In genomic region chrX:106177982-106178321, GRCh38 we compare ENCODE assay signal across 28 cellular contexts. TPM values are rescaled to one million over a fixed set of nuclear protein-coding genes. Genes with fewer than 3 reads are reported as not detected.
DNase-seq lines count a peak whose midpoint lies in the region; ATAC-seq and TF ChIP-seq lines count a peak whose summit lies in the region.
"Had no signal": no experiment of that assay in that cellular context is flagged by ENCODE, and none has a peak within 500 bp of the region (broad histone marks: within the 10 kb centered on the region; RNA-seq: fewer than 3 reads in every experiment).

No MANE protein-coding gene starts in this region.

- no peaks in the 10 kb centered on the region for H3K4me1 ChIP-seq in CD4-positive, alpha-beta memory T cell (ENCODE audit: insufficient read depth, low read length)
- H3K4me1 ChIP-seq: adrenal gland, breast epithelium, colonic mucosa, tibial artery had no signal

- no peak for ATAC-seq in GM21390 (IDR thresholded peaks at IDR 0.05; ENCODE audit: unreplicated experiment)
- ATAC-seq: activated CD8-positive, alpha-beta T cell treated with anti-CD3 and anti-CD28 coated beads, Interleukin-2, amount 10 ng/mL, durations not matched to agents 7 days and 5 days; SK-N-SH treated with all-trans-retinoic acid at 6 μM for 48 hours; T-helper 17 cell had no signal

- H3K36me3 Mint-ChIP-seq in mesothelial cell of epicardium (peaks cover 6% of the 10 kb centered on the region), progenitor cell of endocrine pancreas (ENCODE audit: insufficient read depth) (peaks cover 2% of the 10 kb centered on the region)
- no peaks in the 10 kb centered on the region for H3K36me3 Mint-ChIP-seq in CD4-positive, alpha-beta memory T cell
- H3K36me3 Mint-ChIP-seq: activated naive CD4-positive, alpha-beta T cell treated with anti-CD3 and anti-CD28 coated beads, Interleukin-2, amount 10 ng/mL, durations not matched to agents 7 days and 5 days; naive B cell had no signal

- H3K9me3 ChIP-seq in CD4-positive, alpha-beta memory T cell (ENCODE audit: control insufficient read depth in 1 of 2, low read length in 2 of 2): no peaks in the 10 kb centered on the region
- H3K9me3 ChIP-seq: adrenal gland, breast epithelium, colonic mucosa, MG63, ovary, tibial artery had no signal

- intact Hi-C loops in CD4-positive, alpha-beta memory T cell (cut with micrococcal nuclease): no loop called here

- H3K9me3 Mint-ChIP-seq in mesothelial cell of epicardium (peaks cover 57% of the 10 kb centered on the region), progenitor cell of endocrine pancreas (ENCODE audit: low read depth) (peaks cover 43% of the 10 kb centered on the region)
- H3K9me3 Mint-ChIP-seq in CD4-positive, alpha-beta memory T cell: peaks cover 0 to 2% (median 0%) of the 10 kb centered on the region in 8 donors

- CTCF ChIA-PET in CD4-positive, alpha-beta memory T cell (lab: Charles Lee; ENCODE audit: partially characterized antibody): no interaction called here

- TF ChIP-seq CTCF in astrocyte of the cerebellum (IDR thresholded peaks at IDR 0.05; ENCODE audit: low read depth, low read length, missing control alignments) (no peak), mesothelial cell of epicardium (IDR thresholded peaks at IDR 0.05; ENCODE audit: unreplicated experiment) (no peak), progenitor cell of endocrine pancreas (IDR thresholded peaks at IDR 0.05; ENCODE audit: unreplicated experiment) (no peak)

- H3K4me1 Mint-ChIP-seq in mesothelial cell of epicardium (peaks cover 5% of the 10 kb centered on the region), progenitor cell of endocrine pancreas (ENCODE audit: low read depth) (no peaks in the 10 kb centered on the region)
- H3K4me1 Mint-ChIP-seq in CD4-positive, alpha-beta memory T cell: no peaks in the 10 kb centered on the region
- H3K4me1 Mint-ChIP-seq: activated naive CD4-positive, alpha-beta T cell treated with anti-CD3 and anti-CD28 coated beads, Interleukin-2, amount 10 ng/mL, durations not matched to agents 7 days and 5 days; naive B cell; T-helper 17 cell had no signal

- no peaks in the 10 kb centered on the region for H3K27me3 ChIP-seq in CD4-positive, alpha-beta memory T cell (ENCODE audit: insufficient read depth, low read length)
- H3K27me3 ChIP-seq: colonic mucosa, MG63, ovary, tibial artery had no signal

- H3K4me3 Mint-ChIP-seq in mesothelial cell of epicardium (peak overlapping the region; percentile 73), progenitor cell of endocrine pancreas (ENCODE audit: low read depth) (no peak overlapping the region)
- H3K4me3 Mint-ChIP-seq in CD4-positive, alpha-beta memory T cell: no peak overlapping the region
- H3K4me3 Mint-ChIP-seq: activated CD8-positive, alpha-beta T cell treated with anti-CD3 and anti-CD28 coated beads, Interleukin-2, amount 10 ng/mL, durations not matched to agents 7 days and 5 days; activated naive CD4-positive, alpha-beta T cell treated with anti-CD3 and anti-CD28 coated beads, Interleukin-2, amount 10 ng/mL, durations not matched to agents 7 days and 5 days; naive B cell; T-helper 17 cell had no signal

- DNase-seq in LHCN-M2 (ENCODE audit: low read depth): peak; percentile 9
- no peak for DNase-seq in astrocyte of the cerebellum (ENCODE audit: low read depth)
- no peak for DNase-seq in mesothelial cell of epicardium (ENCODE audit: low spot score in 2 of 2, unreplicated experiment in 2 of 2)
- peak; percentile 9 for DNase-seq in retina
- no peak for DNase-seq in CD4-positive, alpha-beta memory T cell
- no peak for DNase-seq in progenitor cell of endocrine pancreas (ENCODE audit: low spot score, unreplicated experiment)
- DNase-seq: activated CD8-positive, alpha-beta T cell treated with anti-CD3 and anti-CD28 coated beads, Interleukin-2, amount 10 ng/mL, durations not matched to agents 7 days and 5 days; activated naive CD4-positive, alpha-beta T cell treated with anti-CD3 and anti-CD28 coated beads, Interleukin-2, amount 10 ng/mL, durations not matched to agents 7 days and 5 days; adrenal gland; colonic mucosa; DMS153; effector memory CD4-positive, alpha-beta T cell; KG1; MG63; naive B cell; NCI-H1105; OCI-M1; ovary; stimulated activated CD4-positive, alpha-beta T cell treated with anti-CD3 and anti-CD28 coated beads, Interleukin-12 subunit alpha, Interleukin-12 subunit beta, amount 100 ng/mL, for 4 hours; stimulated activated CD4-positive, alpha-beta T cell treated with anti-CD3 and anti-CD28 coated beads, Interleukin-2, amount 100 ng/mL, for 48 hours; T-helper 17 cell; tibial artery had no signal

- POLR2A ChIA-PET in CD4-positive, alpha-beta memory T cell (lab: Charles Lee; ENCODE audit: partially characterized antibody): no interaction called here

- peak overlapping the region; percentile 41 for H3K4me3 ChIP-seq in astrocyte of the cerebellum (ENCODE audit: low read depth, low read length)
- H3K4me3 ChIP-seq in CD4-positive, alpha-beta memory T cell (ENCODE audit: low read length in 2 of 2): no peak overlapping the region
- H3K4me3 ChIP-seq: adrenal gland, colonic mucosa, MG63, tibial artery had no signal

- H3K36me3 ChIP-seq in CD4-positive, alpha-beta memory T cell (ENCODE audit: insufficient read depth, low read length): no peaks in the 10 kb centered on the region
- H3K36me3 ChIP-seq: adrenal gland, breast epithelium, colonic mucosa, MG63, ovary, tibial artery had no signal

- H3K27ac ChIP-seq in CD4-positive, alpha-beta memory T cell (ENCODE audit: low read depth, low read length): no peak overlapping the region
- H3K27ac ChIP-seq: adrenal gland, breast epithelium, colonic mucosa, epithelial cell of prostate, HL-60, tibial artery had no signal

- H3K27ac Mint-ChIP-seq in mesothelial cell of epicardium: no peak overlapping the region
- no peak overlapping the region for H3K27ac Mint-ChIP-seq in CD4-positive, alpha-beta memory T cell
- H3K27ac Mint-ChIP-seq in progenitor cell of endocrine pancreas: no peak overlapping the region
- H3K27ac Mint-ChIP-seq: activated CD8-positive, alpha-beta T cell treated with anti-CD3 and anti-CD28 coated beads, Interleukin-2, amount 10 ng/mL, durations not matched to agents 7 days and 5 days; activated naive CD4-positive, alpha-beta T cell treated with anti-CD3 and anti-CD28 coated beads, Interleukin-2, amount 10 ng/mL, durations not matched to agents 7 days and 5 days; naive B cell; T-helper 17 cell had no signal

- H3K27me3 Mint-ChIP-seq in mesothelial cell of epicardium (ENCODE audit: low read depth) (no peaks in the 10 kb centered on the region), progenitor cell of endocrine pancreas (no peaks in the 10 kb centered on the region)
- H3K27me3 Mint-ChIP-seq in CD4-positive, alpha-beta memory T cell: no peaks in the 10 kb centered on the region
- H3K27me3 Mint-ChIP-seq: activated naive CD4-positive, alpha-beta T cell treated with anti-CD3 and anti-CD28 coated beads, Interleukin-2, amount 10 ng/mL, durations not matched to agents 7 days and 5 days; naive B cell had no signal

- in situ Hi-C loops in astrocyte of the cerebellum (cut with HindIII; ENCODE audit: low sequenced_read_pairs): no loop called here

RNA-seq across cellular contexts. Expression of gene PWWP3B, which starts 9.8 kb away (rescaled TPM):
- 12.2 and 16.7 TPM in 2 replicates for total RNA-seq in LHCN-M2 (2014; rRNA removed)
- polyA plus RNA-seq in LHCN-M2 (2012): 1.2 TPM
- 3.9 to 4.1 TPM (median 4.0 TPM) in 3 replicates for total RNA-seq in mesothelial cell of epicardium
- total RNA-seq in CD4-positive, alpha-beta memory T cell: not detected
- not detected for polyA plus RNA-seq in CD4-positive, alpha-beta memory T cell
- total RNA-seq in progenitor cell of endocrine pancreas: 1.4 and 1.7 TPM in 2 replicates
- total RNA-seq: activated CD8-positive, alpha-beta T cell treated with anti-CD3 and anti-CD28 coated beads, Interleukin-2, amount 10 ng/mL, durations not matched to agents 7 days and 5 days; T-helper 17 cell had no signal
- polyA plus RNA-seq: BJ had no signal

Comparison
In these comparisons a context has a peak if more than half of its experiments do, and no peak if none do; other contexts are left out.
1. DNase-seq: peak in LHCN-M2 (single experiment) and retina (single experiment); none in astrocyte of the cerebellum (single experiment), mesothelial cell of epicardium (0 of 2), CD4-positive, alpha-beta memory T cell (0 of 5) and progenitor cell of endocrine pancreas (single experiment).